In genomic region chr13:98204546-98204945, GRCh38 we compare ENCODE assay signal across 34 cellular contexts. TPM values are rescaled to one million over a fixed set of nuclear protein-coding genes. Genes with fewer than 3 reads are reported as not detected.
"Had no signal": no experiment of that assay in that cellular context is flagged by ENCODE, and none has a peak within 500 bp of the region (broad histone marks: within the 10 kb centered on the region; RNA-seq: fewer than 3 reads in every experiment).

No MANE protein-coding gene starts in this region.

- H3K27ac ChIP-seq: body of pancreas, colonic mucosa, epithelial cell of prostate, esophagus squamous epithelium had no signal

- H3K36me3 ChIP-seq: colonic mucosa, esophagus squamous epithelium, gastroesophageal sphincter had no signal

- H3K4me1 ChIP-seq: colonic mucosa had no signal

- H3K9me3 ChIP-seq: body of pancreas, colonic mucosa had no signal

- ATAC-seq: activated T-cell treated with anti-CD3 and anti-CD28 coated beads, Interleukin-2, amount 50 U/mL, for 72 hours; body of pancreas; gastroesophageal sphincter; WTC11 had no signal

- H3K27ac Mint-ChIP-seq: activated CD4-positive, alpha-beta memory T cell treated with anti-CD3 and anti-CD28 coated beads, Interleukin-2, amount 10 ng/mL, durations not matched to agents 7 days and 5 days; activated CD4-positive, alpha-beta T cell treated with anti-CD3 and anti-CD28 coated beads, Interleukin-2, amount 10 ng/mL, durations not matched to agents 7 days and 5 days; activated naive CD8-positive, alpha-beta T cell; activated T-cell treated with anti-CD3 and anti-CD28 coated beads, Interleukin-2, amount 50 U/mL, for 24 hours; activated T-cell treated with anti-CD3 and anti-CD28 coated beads, Interleukin-2, amount 50 U/mL, for 72 hours; WTC11 had no signal

- H3K4me3 Mint-ChIP-seq: activated CD4-positive, alpha-beta memory T cell treated with anti-CD3 and anti-CD28 coated beads, Interleukin-2, amount 10 ng/mL, durations not matched to agents 7 days and 5 days; activated CD4-positive, alpha-beta T cell treated with anti-CD3 and anti-CD28 coated beads, Interleukin-2, amount 10 ng/mL, durations not matched to agents 7 days and 5 days; activated naive CD8-positive, alpha-beta T cell; activated T-cell treated with anti-CD3 and anti-CD28 coated beads, Interleukin-2, amount 50 U/mL, for 24 hours; activated T-cell treated with anti-CD3 and anti-CD28 coated beads, Interleukin-2, amount 50 U/mL, for 72 hours; WTC11 had no signal

- H3K4me3 ChIP-seq: body of pancreas, colonic mucosa, esophagus squamous epithelium, gastroesophageal sphincter had no signal

- DNase-seq: activated CD4-positive, alpha-beta memory T cell treated with anti-CD3 and anti-CD28 coated beads, Interleukin-2, amount 10 ng/mL, durations not matched to agents 7 days and 5 days; activated CD4-positive, alpha-beta T cell treated with anti-CD3 and anti-CD28 coated beads for 1 hour; activated CD4-positive, alpha-beta T cell treated with anti-CD3 and anti-CD28 coated beads for 4 hours; activated CD4-positive, alpha-beta T cell treated with anti-CD3 and anti-CD28 coated beads, Interleukin-2, amount 10 ng/mL, durations not matched to agents 7 days and 5 days; activated CD4-positive, alpha-beta T cell treated with anti-CD3 and anti-CD28 coated beads, Interleukin-2, amount 50 U/mL, for 4 hours; activated CD8-positive, alpha-beta memory T cell treated with anti-CD3 and anti-CD28 coated beads, Interleukin-2, amount 50 U/mL, for 48 hours; activated gamma-delta T cell treated with Interleukin-2 at 50 U/mL for 16 hours; activated naive CD4-positive, alpha-beta T cell treated with anti-CD3 and anti-CD28 coated beads, Interleukin-2, amount 50 U/mL, for 16 hours; activated naive CD4-positive, alpha-beta T cell treated with Interleukin-2 at 50 U/mL for 16 hours; activated T-cell treated with anti-CD3 and anti-CD28 coated beads for 4 hours; activated T-cell treated with anti-CD3 and anti-CD28 coated beads, Interleukin-2, amount 50 U/mL, for 24 hours; activated T-cell treated with anti-CD3 and anti-CD28 coated beads, Interleukin-2, amount 50 U/mL, for 72 hours; amniotic stem cell; aorta; body of pancreas; caudate nucleus; colonic mucosa; effector CD8-positive, alpha-beta T cell; esophagus squamous epithelium; foreskin melanocyte; head of caudate nucleus; T-helper 2 cell had no signal

- H3K9me3 Mint-ChIP-seq: activated CD4-positive, alpha-beta T cell treated with anti-CD3 and anti-CD28 coated beads, Interleukin-2, amount 10 ng/mL, durations not matched to agents 7 days and 5 days had no signal

- H3K4me1 Mint-ChIP-seq: activated CD4-positive, alpha-beta memory T cell treated with anti-CD3 and anti-CD28 coated beads, Interleukin-2, amount 10 ng/mL, durations not matched to agents 7 days and 5 days; activated CD4-positive, alpha-beta T cell treated with anti-CD3 and anti-CD28 coated beads, Interleukin-2, amount 10 ng/mL, durations not matched to agents 7 days and 5 days had no signal

- H3K27me3 ChIP-seq: body of pancreas, colonic mucosa, esophagus squamous epithelium, gastroesophageal sphincter had no signal

- H3K36me3 Mint-ChIP-seq: activated naive CD8-positive, alpha-beta T cell had no signal

RNA-seq across cellular contexts. Expression of gene RNF113B, which starts 27.5 kb away (rescaled TPM):
- total RNA-seq: activated CD4-positive, alpha-beta memory T cell treated with anti-CD3 and anti-CD28 coated beads, Interleukin-2, amount 10 ng/mL, durations not matched to agents 7 days and 5 days; activated CD4-positive, alpha-beta T cell treated with anti-CD3 and anti-CD28 coated beads, Interleukin-2, amount 10 ng/mL, durations not matched to agents 7 days and 5 days; activated T-cell treated with anti-CD3 and anti-CD28 coated beads, Interleukin-2, amount 50 U/mL, for 72 hours; aorta; body of pancreas; colonic mucosa; dermis microvascular lymphatic vessel endothelial cell; endothelial cell of umbilical vein; esophagus squamous epithelium; fibroblast of lung; fibroblast of villous mesenchyme; gastroesophageal sphincter; glomerular endothelial cell; T-helper 1 cell treated with Interleukin-12 subunit alpha and Interleukin-12 subunit beta and Interleukin-4 antibody, amounts not matched to agents 30 ng/mL and 1 ng/mL, for 36 hours; WTC11 had no signal
- polyA plus RNA-seq: adipose tissue, aorta, endothelial cell of umbilical vein, esophagus, fibroblast of lung had no signal
